ENCODE assay signal across 23 cellular contexts in genomic region chr15:54604963-54605362, GRCh38.
"Had no signal": no experiment of that assay in that cellular context is flagged by ENCODE, and none has a peak within 500 bp of the region (broad histone marks: within the 10 kb centered on the region; RNA-seq: fewer than 3 reads in every experiment).

No MANE protein-coding gene starts in this region.

- DNase-seq: activated CD4-positive, alpha-beta memory T cell treated with anti-CD3 and anti-CD28 coated beads, Interleukin-2, amount 10 ng/mL, durations not matched to agents 7 days and 5 days; activated CD4-positive, alpha-beta T cell treated with anti-CD3 and anti-CD28 coated beads for 48 hours; activated CD4-positive, CD25-positive, alpha-beta regulatory T cell; activated naive CD4-positive, alpha-beta T cell treated with anti-CD3 and anti-CD28 coated beads for 36 hours; activated naive CD8-positive, alpha-beta T cell treated with anti-CD3 and anti-CD28 coated beads, Interleukin-2, amount 50 U/mL, for 24 hours; activated T-cell treated with anti-CD3 and anti-CD28 coated beads, Interleukin-2, amount 50 U/mL, for 1 hour; aorta; brain microvascular endothelial cell; central memory CD4-positive, alpha-beta T cell; dorsolateral prefrontal cortex; foreskin fibroblast; kidney; midbrain; pancreas; stimulated activated CD4-positive, alpha-beta T cell treated with anti-CD3 and anti-CD28 coated beads, Interleukin-4, amount 100 ng/mL, for 1 hour; T-cell had no signal

- H3K4me3 ChIP-seq: dorsolateral prefrontal cortex, hepatocyte, lung, pancreas, smooth muscle cell, thoracic aorta had no signal

- H3K27me3 ChIP-seq: brain microvascular endothelial cell, hepatocyte, pancreas had no signal

- H3K27me3 Mint-ChIP-seq: activated CD4-positive, alpha-beta memory T cell treated with anti-CD3 and anti-CD28 coated beads, Interleukin-2, amount 10 ng/mL, durations not matched to agents 7 days and 5 days; activated naive CD8-positive, alpha-beta T cell treated with anti-CD3 and anti-CD28 coated beads, Interleukin-2, amount 50 U/mL, for 24 hours had no signal

- H3K4me1 Mint-ChIP-seq: activated CD4-positive, alpha-beta memory T cell treated with anti-CD3 and anti-CD28 coated beads, Interleukin-2, amount 10 ng/mL, durations not matched to agents 7 days and 5 days; activated naive CD8-positive, alpha-beta T cell treated with anti-CD3 and anti-CD28 coated beads, Interleukin-2, amount 50 U/mL, for 24 hours; stimulated activated effector memory CD8-positive, alpha-beta T cell treated with anti-CD3 and anti-CD28 coated beads, Interleukin-12 subunit alpha, Interleukin-12 subunit beta, amount 100 ng/mL, for 72 hours; T-cell had no signal

- H3K4me1 ChIP-seq: pancreas had no signal

- H3K9me3 Mint-ChIP-seq: activated CD4-positive, alpha-beta memory T cell treated with anti-CD3 and anti-CD28 coated beads, Interleukin-2, amount 10 ng/mL, durations not matched to agents 7 days and 5 days; activated naive CD4-positive, alpha-beta T cell treated with anti-CD3 and anti-CD28 coated beads for 36 hours; activated naive CD8-positive, alpha-beta T cell treated with anti-CD3 and anti-CD28 coated beads, Interleukin-2, amount 50 U/mL, for 24 hours; activated T-helper 2 cell treated with anti-CD3 and anti-CD28 coated beads, Interferon-gamma antibody, Interleukin-2, Interleukin-4, amounts not matched to agents 10 μg/mL and 5 μg/mL and 100 μg/mL, durations not matched to agents 14 hours and 24 hours and 36 hours; stimulated activated effector memory CD8-positive, alpha-beta T cell treated with anti-CD3 and anti-CD28 coated beads, Interleukin-12 subunit alpha, Interleukin-12 subunit beta, amount 100 ng/mL, for 72 hours had no signal

- H3K4me2 ChIP-seq: hepatocyte, smooth muscle cell had no signal

- H3K79me2 ChIP-seq: hepatocyte had no signal

- H2AFZ ChIP-seq: hepatocyte had no signal

- H3K36me3 ChIP-seq: brain microvascular endothelial cell, pancreas, thoracic aorta had no signal

- H3K9me3 ChIP-seq: pancreas, thoracic aorta had no signal

- H3K27ac ChIP-seq: brain microvascular endothelial cell, dorsolateral prefrontal cortex, epithelial cell of prostate, hepatocyte, pancreas, thoracic aorta had no signal

- H3K27ac Mint-ChIP-seq: activated CD4-positive, alpha-beta memory T cell treated with anti-CD3 and anti-CD28 coated beads, Interleukin-2, amount 10 ng/mL, durations not matched to agents 7 days and 5 days; activated naive CD4-positive, alpha-beta T cell treated with anti-CD3 and anti-CD28 coated beads for 36 hours; activated naive CD8-positive, alpha-beta T cell treated with anti-CD3 and anti-CD28 coated beads, Interleukin-2, amount 50 U/mL, for 24 hours; activated T-helper 2 cell treated with anti-CD3 and anti-CD28 coated beads, Interferon-gamma antibody, Interleukin-2, Interleukin-4, amounts not matched to agents 10 μg/mL and 5 μg/mL and 100 μg/mL, durations not matched to agents 14 hours and 24 hours and 36 hours; stimulated activated effector memory CD8-positive, alpha-beta T cell treated with anti-CD3 and anti-CD28 coated beads, Interleukin-12 subunit alpha, Interleukin-12 subunit beta, amount 100 ng/mL, for 72 hours; T-cell had no signal

- H3K4me3 Mint-ChIP-seq: activated CD4-positive, alpha-beta memory T cell treated with anti-CD3 and anti-CD28 coated beads, Interleukin-2, amount 10 ng/mL, durations not matched to agents 7 days and 5 days; activated naive CD4-positive, alpha-beta T cell treated with anti-CD3 and anti-CD28 coated beads for 36 hours; activated naive CD8-positive, alpha-beta T cell treated with anti-CD3 and anti-CD28 coated beads, Interleukin-2, amount 50 U/mL, for 24 hours; stimulated activated effector memory CD8-positive, alpha-beta T cell treated with anti-CD3 and anti-CD28 coated beads, Interleukin-12 subunit alpha, Interleukin-12 subunit beta, amount 100 ng/mL, for 72 hours; T-cell had no signal

- H3K36me3 Mint-ChIP-seq: stimulated activated effector memory CD8-positive, alpha-beta T cell treated with anti-CD3 and anti-CD28 coated beads, Interleukin-12 subunit alpha, Interleukin-12 subunit beta, amount 100 ng/mL, for 72 hours; T-cell had no signal
